In genomic region chr1:16440150-16440479, GRCh38 we compare ENCODE assay signal across 8 cellular contexts. TPM values are rescaled to one million over a fixed set of nuclear protein-coding genes. Genes with fewer than 3 reads are reported as not detected.
DNase-seq lines count a peak whose midpoint lies in the region; ATAC-seq and TF ChIP-seq lines count a peak whose summit lies in the region.

No MANE protein-coding gene starts in this region.

- no peaks in the 10 kb centered on the region for H4K20me1 ChIP-seq in SU-DHL-6 (ENCODE audit: low read depth, low read length)

- H3F3A ChIP-seq in SU-DHL-6 (ENCODE audit: insufficient read depth) = no peaks in the 10 kb centered on the region

- peaks cover 28% of the 10 kb centered on the region for H3K36me3 Mint-ChIP-seq in Calu3 (ENCODE audit: insufficient read depth, unreplicated experiment)

- ATAC-seq in GM21825 (IDR thresholded peaks at IDR 0.05; ENCODE audit: unreplicated experiment) (peak; percentile 16), Right ventricle myocardium superior (ENCODE audit: poor library complexity) (peak; percentile 20), HG02884 (IDR thresholded peaks at IDR 0.05; ENCODE audit: unreplicated experiment) (no peak), GM18519 (IDR thresholded peaks at IDR 0.05; ENCODE audit: low FRiP score, unreplicated experiment) (no peak)

- H3K27me3 ChIP-seq in SU-DHL-6 (ENCODE audit: low read length) = no peaks in the 10 kb centered on the region

- intact Hi-C loops in Calu3 (cut with micrococcal nuclease; ENCODE audit: unreplicated experiment) (no loop called here), Right ventricle myocardium superior (cut with DNase I) (loop anchor here (10.0 kb wide), 1 partner anchor 175 kb away; the partner anchor contains the start of gene NBPF1)

- no peak overlapping the region for H3K27ac ChIP-seq in SU-DHL-6 (ENCODE audit: low read depth, low read length)
- H3K27ac ChIP-seq in skin epidermis = peak overlapping the region in 20 of 21 experiments; percentile 29 to 98 (median 90)

- no peaks in the 10 kb centered on the region for H3K36me3 ChIP-seq in SU-DHL-6 (ENCODE audit: low read length)

- H2AFZ ChIP-seq in SU-DHL-6 (ENCODE audit: low read depth, low read length, severe bottlenecking) = peak overlapping the region; percentile 96

- CTCF ChIA-PET in Calu3 (lab: Charles Lee) = interaction anchor here (0.6 kb wide), 1 partner anchor 16 kb away, joined by 4 read pairs; no protein-coding TSS in a partner anchor

- DNase-seq in Calu3 (no peak), Right ventricle myocardium superior (no peak), NCI-H748 treated with DMSO at 0.1 percent for 48 hours (lab: John Stamatoyannopoulos, UW) (no peak)

- H3K27ac Mint-ChIP-seq in Calu3 (ENCODE audit: unreplicated experiment) = peak overlapping the region; percentile 85

- H3K4me1 Mint-ChIP-seq in Calu3 (ENCODE audit: low read depth, unreplicated experiment) = peaks cover 8% of the 10 kb centered on the region

- no peaks in the 10 kb centered on the region for H3K9me2 ChIP-seq in SU-DHL-6 (replicated peaks; ENCODE audit: insufficient read depth, low read length)

- peak overlapping the region; percentile 98 for H3K9ac ChIP-seq in SU-DHL-6 (ENCODE audit: low read length)

- peaks cover 23% of the 10 kb centered on the region for H3K79me2 ChIP-seq in SU-DHL-6 (ENCODE audit: insufficient read depth, low read length)

- H3K4me3 ChIP-seq in SU-DHL-6 (ENCODE audit: insufficient read depth, low read length, poor library complexity, severe bottlenecking) = peak overlapping the region; percentile 98
- H3K4me3 ChIP-seq in skin epidermis = peak overlapping the region in 6 of 7 experiments; percentile 80 to 97 (median 90)

- TF ChIP-seq CTCF in Calu3 (IDR thresholded peaks at IDR 0.05; ENCODE audit: unreplicated experiment) = no peak
- no peak for TF ChIP-seq CTCF in SU-DHL-6 (IDR thresholded peaks at IDR 0.05; ENCODE audit: insufficient read depth, low read length, poor library complexity, severe bottlenecking)

- peak overlapping the region; percentile 81 for H3K4me3 Mint-ChIP-seq in Calu3 (ENCODE audit: low read depth, unreplicated experiment)

- no peaks in the 10 kb centered on the region for H3K9me3 Mint-ChIP-seq in Calu3 (ENCODE audit: low read depth, unreplicated experiment)

- H3K9me3 ChIP-seq in SU-DHL-6 (ENCODE audit: insufficient read depth, low read length) = no peaks in the 10 kb centered on the region

- no peaks in the 10 kb centered on the region for H3K27me3 Mint-ChIP-seq in Calu3 (ENCODE audit: unreplicated experiment)

- peak overlapping the region; percentile 50 for H3K4me2 ChIP-seq in SU-DHL-6 (ENCODE audit: low read depth, low read length, poor library complexity, severe bottlenecking)

- no TSS peak for BruUV-seq in Calu3 (replicated peaks; lab: Mats Ljungman, UMichigan)

RNA-seq across cellular contexts. Expression of gene NECAP2, which starts 0.4 kb away (rescaled TPM):
- total RNA-seq in Calu3 (2022) (28.1 and 30.7 TPM in 2 replicates), Right ventricle myocardium superior (14.6 TPM)

RNA-seq across cellular contexts. Expression of gene SPATA21, which starts 2.9 kb away (rescaled TPM):
- total RNA-seq in Calu3 (2022) (not detected in 2 replicates), Right ventricle myocardium superior (not detected)

Comparison
In these comparisons a context has a peak if more than half of its experiments do, and no peak if none do; other contexts are left out.
1. ATAC-seq: peak in GM21825 (single experiment) and Right ventricle myocardium superior (single experiment); none in HG02884 (single experiment) and GM18519 (single experiment).